ENCODE assay signal across 22 cellular contexts in genomic region chr5:179588166-179588565, GRCh38. TPM values are rescaled to one million over a fixed set of nuclear protein-coding genes. Genes with fewer than 3 reads are reported as not detected.
DNase-seq lines count a peak whose midpoint lies in the region; ATAC-seq and TF ChIP-seq lines count a peak whose summit lies in the region.
"Had no signal": no experiment of that assay in that cellular context is flagged by ENCODE, and none has a peak within 500 bp of the region (broad histone marks: within the 10 kb centered on the region; RNA-seq: fewer than 3 reads in every experiment).

No MANE protein-coding gene starts in this region.

- peaks cover 3% of the 10 kb centered on the region for H3K4me1 ChIP-seq in mesenchymal stem cell (ENCODE audit: control insufficient read depth, insufficient read depth, low read depth, low read length)
- peaks cover 0 to 15% (median 0%) of the 10 kb centered on the region in 6 donors for H3K4me1 ChIP-seq in spleen
- H3K4me1 ChIP-seq in mesendoderm (ENCODE audit: control insufficient read depth, low read depth, low read length), result no peaks in the 10 kb centered on the region
- H3K4me1 ChIP-seq: Caco-2 had no signal

- no peak for DNase-seq in activated T-cell treated with anti-CD3 and anti-CD28 coated beads, Interleukin-2, amount 50 U/mL, for 24 hours
- DNase-seq in activated T-cell treated with anti-CD3 and anti-CD28 coated beads, Interleukin-2, amount 50 U/mL, for 4 hours, result no peak
- no peak for DNase-seq in T-helper 17 cell
- DNase-seq in mesenchymal stem cell, result peak; percentile 40
- DNase-seq in spleen, result peak; percentile 22
- DNase-seq in NCI-H187 treated with DMSO at 0.1 percent for 48 hours (lab: John Stamatoyannopoulos, UW), result no peak
- DNase-seq in NCI-H2171 treated with DMSO at 0.1 percent for 48 hours (lab: John Stamatoyannopoulos, UW), result no peak
- DNase-seq in mesendoderm, result no peak
- DNase-seq: Caco-2, GF-D8, GOT3, NCI-H1417, NCI-H187, NCI-H345, NCI-H524 treated with DMSO at 0.1 percent for 48 hours, PC-3, SIG-M5 had no signal

- H2BK15ac ChIP-seq in mesenchymal stem cell (ENCODE audit: low read depth, poor library complexity, severe bottlenecking) (no peak overlapping the region), mesendoderm (replicated peaks; ENCODE audit: low read depth) (no peak overlapping the region)

- WGBS in mesenchymal stem cell, result 83% methylated on average over 1 of the region's 3 CpGs
- 90 to 96% (median 91%) methylated on average over 3 of the region's 3 CpGs for WGBS in spleen, 5 donors
- no CpG with 5 or more reads among the region's 3 CpGs for WGBS in mesendoderm (ENCODE audit: extremely low coverage, insufficient coverage, low lambda C conversion rate)

- no peak overlapping the region for H3K4me3 Mint-ChIP-seq in activated T-cell treated with anti-CD3 and anti-CD28 coated beads, Interleukin-2, amount 50 U/mL, for 24 hours
- H3K4me3 Mint-ChIP-seq in activated T-cell treated with anti-CD3 and anti-CD28 coated beads, Interleukin-2, amount 50 U/mL, for 4 hours, result no peak overlapping the region
- no peak overlapping the region for H3K4me3 Mint-ChIP-seq in T-helper 17 cell
- H3K4me3 Mint-ChIP-seq: B cell had no signal

- H3K27ac ChIP-seq in mesenchymal stem cell (ENCODE audit: low read length, poor library complexity, severe bottlenecking) (no peak overlapping the region), spleen (no peak overlapping the region), mesendoderm (ENCODE audit: low read depth, low read length) (no peak overlapping the region)
- H3K27ac ChIP-seq: 22Rv1, KMS-11, RWPE1 had no signal

- H3K27me3 ChIP-seq in mesenchymal stem cell (ENCODE audit: control insufficient read depth in 1 of 2, insufficient read depth in 1 of 2, low read length in 2 of 2) (no peaks in the 10 kb centered on the region), spleen (replicated peaks in 1 of 7) (no peaks in the 10 kb centered on the region), mesendoderm (ENCODE audit: insufficient read depth, low read length, poor library complexity) (no peaks in the 10 kb centered on the region)

- H3K4me3 ChIP-seq in mesenchymal stem cell (ENCODE audit: insufficient read depth in 1 of 2, low read depth in 1 of 2, low read length in 2 of 2) (no peak overlapping the region), spleen (no peak overlapping the region), mesendoderm (ENCODE audit: low read length) (no peak overlapping the region)

- no peak overlapping the region for H3K4me2 ChIP-seq in mesenchymal stem cell (ENCODE audit: low read length, poor library complexity, severe bottlenecking)
- no peak overlapping the region for H3K4me2 ChIP-seq in mesendoderm (ENCODE audit: low read length)
- H3K4me2 ChIP-seq: KMS-11 had no signal

- H3K27me3 Mint-ChIP-seq in activated T-cell treated with anti-CD3 and anti-CD28 coated beads, Interleukin-2, amount 50 U/mL, for 24 hours, result no peaks in the 10 kb centered on the region
- no peaks in the 10 kb centered on the region for H3K27me3 Mint-ChIP-seq in activated T-cell treated with anti-CD3 and anti-CD28 coated beads, Interleukin-2, amount 50 U/mL, for 4 hours (ENCODE audit: low read depth)
- H3K27me3 Mint-ChIP-seq in T-helper 17 cell, result no peaks in the 10 kb centered on the region
- H3K27me3 Mint-ChIP-seq: B cell had no signal

- H3K9me3 ChIP-seq in T-helper 17 cell (ENCODE audit: control insufficient read depth, low read length, poor library complexity, severe bottlenecking) (no peaks in the 10 kb centered on the region), mesenchymal stem cell (ENCODE audit: control insufficient read depth, low read length) (no peaks in the 10 kb centered on the region), spleen (no peaks in the 10 kb centered on the region)
- H3K9me3 ChIP-seq: Caco-2 had no signal

- ATAC-seq in activated T-cell treated with anti-CD3 and anti-CD28 coated beads, Interleukin-2, amount 50 U/mL, for 4 hours, result no peak
- no peak for ATAC-seq in T-helper 17 cell
- ATAC-seq: HepG2, PC-3 had no signal

- no peak overlapping the region for H3K9ac ChIP-seq in mesenchymal stem cell (ENCODE audit: low read length)
- H3K9ac ChIP-seq in mesendoderm (ENCODE audit: low read length), result no peak overlapping the region
- H3K9ac ChIP-seq: KMS-11 had no signal

- H3K9me3 Mint-ChIP-seq in activated T-cell treated with anti-CD3 and anti-CD28 coated beads, Interleukin-2, amount 50 U/mL, for 24 hours, result no peaks in the 10 kb centered on the region
- no peaks in the 10 kb centered on the region for H3K9me3 Mint-ChIP-seq in activated T-cell treated with anti-CD3 and anti-CD28 coated beads, Interleukin-2, amount 50 U/mL, for 4 hours

- H3K23ac ChIP-seq in mesenchymal stem cell (ENCODE audit: low read length in 2 of 2) (no peak overlapping the region), mesendoderm (ENCODE audit: low read length) (no peak overlapping the region)

- H3K18ac ChIP-seq in mesenchymal stem cell (ENCODE audit: low read depth in 1 of 2, low read length in 2 of 2) (no peak overlapping the region), mesendoderm (ENCODE audit: low read length) (no peak overlapping the region)

- H3K14ac ChIP-seq in mesenchymal stem cell (ENCODE audit: low read length in 2 of 2), result no peak overlapping the region

- no peak overlapping the region for H4K5ac ChIP-seq in mesendoderm (ENCODE audit: low read length)

- no peak overlapping the region for H3K4ac ChIP-seq in mesenchymal stem cell (ENCODE audit: low read depth in 1 of 2, low read length in 2 of 2)
- no peak overlapping the region for H3K4ac ChIP-seq in mesendoderm (ENCODE audit: low read depth, low read length)

- H4K8ac ChIP-seq in mesenchymal stem cell (ENCODE audit: low read length), result no peak overlapping the region
- H4K8ac ChIP-seq in mesendoderm (ENCODE audit: low read depth, low read length), result no peak overlapping the region

- peak overlapping the region; percentile 66 for H3K27ac Mint-ChIP-seq in activated T-cell treated with anti-CD3 and anti-CD28 coated beads, Interleukin-2, amount 50 U/mL, for 24 hours
- H3K27ac Mint-ChIP-seq in T-helper 17 cell, result peak overlapping the region; percentile 54
- H3K27ac Mint-ChIP-seq: B cell had no signal

- intact Hi-C loops in spleen (cut with DNase I; ENCODE audit: low total_unique reads), result no loop called here

- no peaks in the 10 kb centered on the region for H3K4me1 Mint-ChIP-seq in activated T-cell treated with anti-CD3 and anti-CD28 coated beads, Interleukin-2, amount 50 U/mL, for 24 hours (ENCODE audit: low read depth)
- no peaks in the 10 kb centered on the region for H3K4me1 Mint-ChIP-seq in activated T-cell treated with anti-CD3 and anti-CD28 coated beads, Interleukin-2, amount 50 U/mL, for 4 hours (ENCODE audit: low read depth)
- H3K4me1 Mint-ChIP-seq in T-helper 17 cell, result peaks cover 2% of the 10 kb centered on the region
- H3K4me1 Mint-ChIP-seq: B cell had no signal

- H2BK120ac ChIP-seq in mesenchymal stem cell (ENCODE audit: low read depth, low read length) (no peak overlapping the region), mesendoderm (ENCODE audit: low read depth, low read length) (no peak overlapping the region)

- H3K36me3 ChIP-seq in mesenchymal stem cell (ENCODE audit: control insufficient read depth in 1 of 2, insufficient read depth in 2 of 2, low read depth in 1 of 2, low read length in 2 of 2) (peaks cover 39 to 74% of the 10 kb centered on the region in 2 experiments), spleen (peaks cover 0 to 100% (median 80%) of the 10 kb centered on the region in 6 donors), mesendoderm (ENCODE audit: control insufficient read depth, insufficient read depth, low read length) (peaks cover 15% of the 10 kb centered on the region)

- no peak for TF ChIP-seq POLR2A in spleen (IDR thresholded peaks at IDR 0.05)

- H3K79me1 ChIP-seq in mesenchymal stem cell (replicated peaks; ENCODE audit: low read length, poor library complexity, severe bottlenecking) (peaks cover 11% of the 10 kb centered on the region), mesendoderm (ENCODE audit: low read length) (no peaks in the 10 kb centered on the region)

- no peak overlapping the region for H4K91ac ChIP-seq in mesenchymal stem cell (ENCODE audit: low read length)

- H3K56ac ChIP-seq in mesendoderm (ENCODE audit: low read length), result no peak overlapping the region

- H3K36me3 Mint-ChIP-seq in activated T-cell treated with anti-CD3 and anti-CD28 coated beads, Interleukin-2, amount 50 U/mL, for 24 hours (ENCODE audit: low read depth), result peaks cover 83% of the 10 kb centered on the region
- H3K36me3 Mint-ChIP-seq in activated T-cell treated with anti-CD3 and anti-CD28 coated beads, Interleukin-2, amount 50 U/mL, for 4 hours (ENCODE audit: insufficient read depth), result peaks cover 23% of the 10 kb centered on the region
- peaks cover 4% of the 10 kb centered on the region for H3K36me3 Mint-ChIP-seq in T-helper 17 cell (ENCODE audit: low read depth)

- H3K79me2 ChIP-seq in mesendoderm (ENCODE audit: control insufficient read depth, insufficient read depth, low read length), result no peaks in the 10 kb centered on the region

- H2BK5ac ChIP-seq in mesenchymal stem cell (ENCODE audit: low read depth, low read length, poor library complexity, severe bottlenecking), result no peak overlapping the region
- H2BK5ac ChIP-seq in mesendoderm (ENCODE audit: low read length), result no peak overlapping the region

- H2BK12ac ChIP-seq in mesenchymal stem cell (ENCODE audit: low read length in 2 of 2), result no peak overlapping the region

- no peak overlapping the region for H2AK5ac ChIP-seq in mesenchymal stem cell (ENCODE audit: low read length, severe bottlenecking)
- H2AK5ac ChIP-seq in mesendoderm (ENCODE audit: low read length), result no peak overlapping the region

- TF ChIP-seq CTCF in spleen (IDR thresholded peaks at IDR 0.05 in 8 of 11, conservative IDR thresholded peaks at IDR 0.05 in 3 of 11), result no peak

- no peak overlapping the region for H2AFZ ChIP-seq in mesenchymal stem cell (ENCODE audit: low read depth, low read length)

RNA-seq across cellular contexts. Expression of gene HNRNPH1, which starts 35.3 kb away (rescaled TPM):
- 1,000 to 10,000 TPM; 1,008 to 1,029 (median 1,012) TPM for total RNA-seq in activated T-cell treated with anti-CD3 and anti-CD28 coated beads, Interleukin-2, amount 50 U/mL, for 4 hours
- 1,000 to 10,000 TPM; 1,923 to 1,994 TPM for total RNA-seq in T-helper 17 cell
- 198 TPM for polyA plus RNA-seq in mesenchymal stem cell (2013, experiment 1 of 2)
- polyA plus RNA-seq in mesenchymal stem cell (2013, experiment 2 of 2), result 190 TPM
- total RNA-seq in spleen, result 100 to 1,000 TPM; 653 to 931 (median 803) TPM
- 100 to 1,000 TPM; 214 to 468 (median 451) TPM for polyA plus RNA-seq in spleen
- polyA plus RNA-seq in mesendoderm (2013, experiment 1 of 2), result 521 TPM
- polyA plus RNA-seq in mesendoderm (2013, experiment 2 of 2), result 495 TPM

RNA-seq across cellular contexts. Expression of gene RUFY1, which starts 37.8 kb away (rescaled TPM):
- 10 to 100 TPM; 33.8 to 38.7 (median 34.3) TPM for total RNA-seq in activated T-cell treated with anti-CD3 and anti-CD28 coated beads, Interleukin-2, amount 50 U/mL, for 4 hours
- 100 to 1,000 TPM in 1 of 2 donors, 10 to 100 TPM in 1; 45.5 to 122 TPM for total RNA-seq in T-helper 17 cell
- polyA plus RNA-seq in mesenchymal stem cell (2013, experiment 1 of 2), result 21.5 TPM
- 20.2 TPM for polyA plus RNA-seq in mesenchymal stem cell (2013, experiment 2 of 2)
- 10 to 100 TPM; 59.5 to 89.6 (median 69.3) TPM for total RNA-seq in spleen
- 10 to 100 TPM; 33.9 to 43.2 (median 36.0) TPM for polyA plus RNA-seq in spleen
- 13.7 TPM for polyA plus RNA-seq in mesendoderm (2013, experiment 1 of 2)
- 13.9 TPM for polyA plus RNA-seq in mesendoderm (2013, experiment 2 of 2)

Comparison
In these comparisons a context has a peak if more than half of its experiments do, and no peak if none do; other contexts are left out.
1. DNase-seq: peak in mesenchymal stem cell (single experiment) and spleen (single experiment); none in activated T-cell treated with anti-CD3 and anti-CD28 coated beads, Interleukin-2, amount 50 U/mL, for 24 hours (single experiment), activated T-cell treated with anti-CD3 and anti-CD28 coated beads, Interleukin-2, amount 50 U/mL, for 4 hours (single experiment), T-helper 17 cell (0 of 3), NCI-H187 treated with DMSO at 0.1 percent for 48 hours (single experiment), NCI-H2171 treated with DMSO at 0.1 percent for 48 hours (single experiment) and mesendoderm (single experiment).